Comparison of ENCODE assay signal across 25 cellular contexts in genomic region chr1:31615939-31616338, GRCh38. TPM values are rescaled to one million over a fixed set of nuclear protein-coding genes. Genes with fewer than 3 reads are reported as not detected.
"Had no signal": no experiment of that assay in that cellular context is flagged by ENCODE, and none has a peak within 500 bp of the region (broad histone marks: within the 10 kb centered on the region; RNA-seq: fewer than 3 reads in every experiment).

No MANE protein-coding gene starts in this region.

- H3K36me3 Mint-ChIP-seq: activated CD4-positive, alpha-beta memory T cell treated with anti-CD3 and anti-CD28 coated beads for 36 hours; mesothelial cell of epicardium; naive B cell had no signal

- H3K9me3 Mint-ChIP-seq: activated CD4-positive, alpha-beta memory T cell treated with anti-CD3 and anti-CD28 coated beads for 36 hours; activated CD4-positive, alpha-beta T cell treated with anti-CD3 and anti-CD28 coated beads, Interleukin-2, amount 10 ng/mL, durations not matched to agents 24 days and 14 days; activated T-cell treated with anti-CD3 and anti-CD28 coated beads, Interleukin-2, amount 50 U/mL, for 24 hours had no signal

- H3K27ac Mint-ChIP-seq: activated CD4-positive, alpha-beta memory T cell treated with anti-CD3 and anti-CD28 coated beads for 36 hours; activated CD4-positive, alpha-beta T cell treated with anti-CD3 and anti-CD28 coated beads, Interleukin-2, amount 10 ng/mL, durations not matched to agents 24 days and 14 days; activated T-cell treated with anti-CD3 and anti-CD28 coated beads, Interleukin-2, amount 50 U/mL, for 24 hours; mesothelial cell of epicardium had no signal

- ATAC-seq: gastrocnemius medialis; right cardiac atrium; stimulated activated naive CD8-positive, alpha-beta T cell treated with anti-CD3 and anti-CD28 coated beads, Interleukin-15, Interleukin-2, amounts not matched to agents 100 U/mL and 50 U/mL, for 24 hours had no signal

- DNase-seq: activated CD4-positive, alpha-beta memory T cell treated with anti-CD3 and anti-CD28 coated beads for 36 hours; activated CD4-positive, alpha-beta T cell treated with anti-CD3 and anti-CD28 coated beads, Interleukin-2, amount 10 ng/mL, durations not matched to agents 24 days and 14 days; activated CD4-positive, CD25-positive, alpha-beta regulatory T cell treated with anti-CD3 and anti-CD28 coated beads, Interleukin-2, amount 50 U/mL, for 72 hours; activated gamma-delta T cell; activated naive CD4-positive, alpha-beta T cell treated with anti-CD3 and anti-CD28 coated beads, Interleukin-2, amount 50 U/mL, for 16 hours; activated T-cell treated with anti-CD3 and anti-CD28 coated beads, Interleukin-2, amount 50 U/mL, for 24 hours; amniotic stem cell; colonic mucosa; effector memory CD4-positive, alpha-beta T cell; erythroblast; gastrocnemius medialis; glutamatergic neuron; left ventricle myocardium inferior; naive B cell; occipital lobe; right cardiac atrium; stimulated activated CD4-positive, alpha-beta T cell treated with anti-CD3 and anti-CD28 coated beads, Interleukin-2, amount 100 ng/mL, for 48 hours; stimulated activated naive CD8-positive, alpha-beta T cell treated with anti-CD3 and anti-CD28 coated beads, Interleukin-15, Interleukin-2, amounts not matched to agents 100 U/mL and 50 U/mL, for 24 hours; T-helper 2 cell; trophoblast cell had no signal

- H3K27me3 ChIP-seq: vagina had no signal

- H3K9me3 ChIP-seq: colonic mucosa, gastrocnemius medialis, left ventricle myocardium inferior, thoracic aorta, vagina had no signal

- H3K4me3 Mint-ChIP-seq: activated CD4-positive, alpha-beta memory T cell treated with anti-CD3 and anti-CD28 coated beads for 36 hours; activated CD4-positive, alpha-beta T cell treated with anti-CD3 and anti-CD28 coated beads, Interleukin-2, amount 10 ng/mL, durations not matched to agents 24 days and 14 days; activated T-cell treated with anti-CD3 and anti-CD28 coated beads, Interleukin-2, amount 50 U/mL, for 24 hours had no signal

- FAIRE-seq: islet of Langerhans had no signal

- H3K4me3 ChIP-seq: colonic mucosa, gastrocnemius medialis, left ventricle myocardium inferior, thoracic aorta, vagina had no signal

- H3K27ac ChIP-seq: colonic mucosa, gastrocnemius medialis, left ventricle myocardium inferior, thoracic aorta, vagina had no signal

- H3K36me3 ChIP-seq: colonic mucosa, gastrocnemius medialis, left ventricle myocardium inferior, thoracic aorta, vagina had no signal

RNA-seq across cellular contexts. Expression of gene HCRTR1, which starts 1.6 kb away (rescaled TPM):
- total RNA-seq: activated CD4-positive, alpha-beta memory T cell treated with anti-CD3 and anti-CD28 coated beads for 36 hours; activated CD4-positive, alpha-beta T cell treated with anti-CD3 and anti-CD28 coated beads, Interleukin-2, amount 10 ng/mL, durations not matched to agents 24 days and 14 days; colonic mucosa; thoracic aorta; vagina had no signal

RNA-seq across cellular contexts. Expression of gene TINAGL1, which starts 39.6 kb away (rescaled TPM):
- total RNA-seq: activated CD4-positive, alpha-beta memory T cell treated with anti-CD3 and anti-CD28 coated beads for 36 hours; activated CD4-positive, alpha-beta T cell treated with anti-CD3 and anti-CD28 coated beads, Interleukin-2, amount 10 ng/mL, durations not matched to agents 24 days and 14 days had no signal
- polyA plus RNA-seq: neural cell had no signal
